ENCODE assay signal across 1 cellular context in genomic region chr3:170869645-170870593, GRCh38.
TF ChIP-seq lines count a peak whose summit lies in the region.

Gene RPL22L1 (minus strand): TSS chr3:170870195. CDS start chr3:170870167, 28 bp downstream.

TF ChIP-seq in HEK293, 187 proteins besides CTCF, POLR2A, EP300 and RAD21 (continued from another document and continues in another):
- TF ChIP-seq GLI4 (tag by site-specific recombination; IDR thresholded peaks at IDR 0.05) (0 out of 2 replicates have a peak, but pooled peaks have one; percentile 41), ZNF416 (tag by site-specific recombination; IDR thresholded peaks at IDR 0.05) (no peak), ZBTB21 (tag by site-specific recombination; IDR thresholded peaks at IDR 0.05) (peak; percentile 54; the same call in 1 of the 2 replicates), ZBTB17 (tag by site-specific recombination; IDR thresholded peaks at IDR 0.05) (peak; percentile 99), ZNF558 (tag by site-specific recombination; IDR thresholded peaks at IDR 0.05) (peak; percentile 44; the same call in 1 of the 2 replicates), ZNF707 (tag by site-specific recombination; IDR thresholded peaks at IDR 0.05) (no peak), ZNF391 (tag by site-specific recombination; IDR thresholded peaks at IDR 0.05; ENCODE audit: borderline replicate concordance, low read depth) (no peak), ZNF112 (tag by site-specific recombination; IDR thresholded peaks at IDR 0.05) (no peak), ZNF830 (tag by site-specific recombination; IDR thresholded peaks at IDR 0.05; ENCODE audit: low read depth) (no peak), KLF9 (tag by site-specific recombination; IDR thresholded peaks at IDR 0.05; ENCODE audit: low read depth) (peak; percentile 16; the same call in 1 of the 2 replicates), ZBTB20 (tag by site-specific recombination; IDR thresholded peaks at IDR 0.05) (peak; percentile 82; the same call in 1 of the 2 replicates), TRIM28 (IDR thresholded peaks at IDR 0.05; ENCODE audit: borderline replicate concordance, low read length) (no peak), SETDB1 (IDR thresholded peaks at IDR 0.05; ENCODE audit: insufficient read length, low read length) (no peak), ZNF626 (tag by site-specific recombination; IDR thresholded peaks at IDR 0.05) (no peak), PRDM1 (tag by site-specific recombination; IDR thresholded peaks at IDR 0.05) (peak; percentile 66; the same call in 1 of the 2 replicates), ZNF610 (tag by site-specific recombination; IDR thresholded peaks at IDR 0.05; ENCODE audit: borderline replicate concordance) (peak; percentile 37), ZEB2 (tag by site-specific recombination; IDR thresholded peaks at IDR 0.05) (peak; percentile 74), ZNF37A (tag by site-specific recombination; IDR thresholded peaks at IDR 0.05) (peak; percentile 29; the same call in 1 of the 2 replicates), ZNF596 (tag by site-specific recombination; IDR thresholded peaks at IDR 0.05) (no peak), OSR2 (tag by site-specific recombination; IDR thresholded peaks at IDR 0.05) (peak; percentile 88), ZNF501 (tag by site-specific recombination; IDR thresholded peaks at IDR 0.05) (peak; percentile 24; the same call in 1 of the 2 replicates), ZNF221 (tag by site-specific recombination; IDR thresholded peaks at IDR 0.05; ENCODE audit: borderline replicate concordance) (no peak), ZNF473 (tag by site-specific recombination; IDR thresholded peaks at IDR 0.05) (no peak), ZNF394 (tag by site-specific recombination; IDR thresholded peaks at IDR 0.05; ENCODE audit: borderline replicate concordance) (no peak; the same call in 1 of the 2 replicates), ZNF837 (tag by site-specific recombination; IDR thresholded peaks at IDR 0.05) (no peak), SP2 (tag by site-specific recombination; IDR thresholded peaks at IDR 0.05) (peak; percentile 38), INSM2 (tag by site-specific recombination; IDR thresholded peaks at IDR 0.05) (0 out of 2 replicates have a peak, but pooled peaks have one; percentile 22), ZSCAN30 (tag by site-specific recombination; IDR thresholded peaks at IDR 0.05) (peak; percentile 3; the same call in 1 of the 2 replicates), ZNF114 (tag by site-specific recombination; IDR thresholded peaks at IDR 0.05) (no peak), ZNF777 (tag by site-specific recombination; IDR thresholded peaks at IDR 0.05; ENCODE audit: borderline replicate concordance) (no peak), ZNF23 (tag by site-specific recombination; IDR thresholded peaks at IDR 0.05; ENCODE audit: borderline replicate concordance) (no peak), YY2 (tag by site-specific recombination; IDR thresholded peaks at IDR 0.05) (peak; percentile 79; the same call in 1 of the 2 replicates), ZBTB44 (tag by site-specific recombination; IDR thresholded peaks at IDR 0.05) (no peak), ZNF548 (tag by site-specific recombination; IDR thresholded peaks at IDR 0.05) (no peak), ZNF138 (tag by site-specific recombination; IDR thresholded peaks at IDR 0.05; ENCODE audit: borderline replicate concordance) (no peak), ZNF571 (tag by site-specific recombination; IDR thresholded peaks at IDR 0.05) (no peak), ZBTB7A (tag by site-specific recombination; IDR thresholded peaks at IDR 0.05; ENCODE audit: low read depth) (peak; percentile 52; the same call in 1 of the 2 replicates), ZBTB1 (tag by site-specific recombination; IDR thresholded peaks at IDR 0.05) (0 out of 2 replicates have a peak, but pooled peaks have one; percentile 14), ZNF202 (tag by site-specific recombination; IDR thresholded peaks at IDR 0.05; ENCODE audit: borderline replicate concordance) (no peak), ZNF335 (tag by site-specific recombination; conservative IDR thresholded peaks at IDR 0.05) (peak; percentile 67), ZNF658 (tag by site-specific recombination; IDR thresholded peaks at IDR 0.05) (no peak), ZNF214 (tag by site-specific recombination; IDR thresholded peaks at IDR 0.05; ENCODE audit: borderline replicate concordance) (no peak), SP7 (tag by site-specific recombination; IDR thresholded peaks at IDR 0.05) (peak; percentile 74), ZNF624 (tag by site-specific recombination; IDR thresholded peaks at IDR 0.05) (no peak), ZNF449 (tag by site-specific recombination; IDR thresholded peaks at IDR 0.05) (no peak; the same call in 1 of the 2 replicates), ZNF600 (tag by site-specific recombination; IDR thresholded peaks at IDR 0.05) (peak; percentile 75; the same call in 1 of the 2 replicates), BCL11A (tag by site-specific recombination; IDR thresholded peaks at IDR 0.05; ENCODE audit: low read depth) (no peak), ZNF26 (tag by site-specific recombination; IDR thresholded peaks at IDR 0.05) (no peak), ZNF660 (tag by site-specific recombination; IDR thresholded peaks at IDR 0.05) (peak; percentile 72), HOXC10 (CRISPR knock-in tag; IDR thresholded peaks at IDR 0.05) (no peak), ZNF174 (tag by site-specific recombination; IDR thresholded peaks at IDR 0.05) (no peak), ZNF645 (tag by site-specific recombination; IDR thresholded peaks at IDR 0.05) (no peak), SP3 (tag by site-specific recombination; IDR thresholded peaks at IDR 0.05) (peak; percentile 37; the same call in 1 of the 2 replicates), ZNF274 (IDR thresholded peaks at IDR 0.05; ENCODE audit: low read length) (no peak), ZNF274 (tag by site-specific recombination; IDR thresholded peaks at IDR 0.05; ENCODE audit: borderline replicate concordance) (no peak), OVOL3 (tag by site-specific recombination; IDR thresholded peaks at IDR 0.05) (no peak), ZNF2 (tag by site-specific recombination; IDR thresholded peaks at IDR 0.05) (peak; percentile 63), REPIN1 (tag by site-specific recombination; IDR thresholded peaks at IDR 0.05; ENCODE audit: low read depth) (peak; percentile 66; the same call in 1 of the 2 replicates), WT1 (tag by site-specific recombination; IDR thresholded peaks at IDR 0.05) (no peak), ZNF580 (tag by site-specific recombination; IDR thresholded peaks at IDR 0.05) (peak; percentile 33; the same call in 1 of the 2 replicates), ZNF239 (tag by site-specific recombination; IDR thresholded peaks at IDR 0.05) (no peak), ZFP37 (tag by site-specific recombination; IDR thresholded peaks at IDR 0.05) (peak; percentile 88), ZNF341 (tag by site-specific recombination; IDR thresholded peaks at IDR 0.05; ENCODE audit: low read depth) (peak; percentile 95), EGR2 (tag by site-specific recombination; IDR thresholded peaks at IDR 0.05; ENCODE audit: low read depth) (no peak), KLF10 (tag by site-specific recombination; IDR thresholded peaks at IDR 0.05) (no peak), ZNF362 (tag by site-specific recombination; IDR thresholded peaks at IDR 0.05) (no peak), ZSCAN5A (tag by site-specific recombination; IDR thresholded peaks at IDR 0.05) (no peak), ZNF266 (tag by site-specific recombination; IDR thresholded peaks at IDR 0.05; ENCODE audit: low read depth) (no peak), ZNF19 (tag by site-specific recombination; IDR thresholded peaks at IDR 0.05; ENCODE audit: low read depth) (no peak)
